2 cellular contexts compared by ENCODE assay signal in the genomic region with DNA sequence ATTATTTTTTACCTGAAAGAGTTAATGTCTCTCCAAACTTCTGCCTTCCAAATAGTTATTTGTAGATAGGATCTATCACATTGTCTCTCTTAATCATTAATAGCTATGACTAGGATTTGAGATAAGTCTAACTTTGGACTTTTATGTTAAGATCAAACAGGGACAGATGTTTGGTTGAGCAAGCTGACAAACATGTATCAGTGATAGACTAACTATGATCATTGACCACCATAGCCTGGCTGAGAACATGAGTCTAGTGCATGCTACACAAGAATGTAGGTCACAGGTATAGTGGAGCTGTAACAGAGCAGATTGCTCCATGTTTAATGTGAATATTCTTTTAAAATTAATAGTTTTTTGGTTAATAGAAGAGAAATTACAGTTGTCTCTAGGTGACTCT.
TF ChIP-seq lines count a peak whose summit lies in the region.
"Not testable (repeated sequence)": the region's sequence is repeated elsewhere in the genome, so short reads cannot be mapped to it uniquely, and the experiment has no call there.

No MANE protein-coding gene starts in this region.

TF ChIP-seq in HepG2, 621 proteins besides CTCF, POLR2A, EP300 and RAD21 (continues in another document):
- not testable (repeated sequence) for TF ChIP-seq SOX13 (IDR thresholded peaks at IDR 0.05)
- TF ChIP-seq SOX13 (CRISPR knock-in tag; conservative IDR thresholded peaks at IDR 0.05 in 1 of 2, IDR thresholded peaks at IDR 0.05 in 1 of 2) = peak in 1 of 2 experiments; percentile 50; a peak in 2 of 4 replicates
- TF ChIP-seq RARA (CRISPR knock-in tag; IDR thresholded peaks at IDR 0.05) = peak; percentile 40
- TF ChIP-seq, protein P1, sequence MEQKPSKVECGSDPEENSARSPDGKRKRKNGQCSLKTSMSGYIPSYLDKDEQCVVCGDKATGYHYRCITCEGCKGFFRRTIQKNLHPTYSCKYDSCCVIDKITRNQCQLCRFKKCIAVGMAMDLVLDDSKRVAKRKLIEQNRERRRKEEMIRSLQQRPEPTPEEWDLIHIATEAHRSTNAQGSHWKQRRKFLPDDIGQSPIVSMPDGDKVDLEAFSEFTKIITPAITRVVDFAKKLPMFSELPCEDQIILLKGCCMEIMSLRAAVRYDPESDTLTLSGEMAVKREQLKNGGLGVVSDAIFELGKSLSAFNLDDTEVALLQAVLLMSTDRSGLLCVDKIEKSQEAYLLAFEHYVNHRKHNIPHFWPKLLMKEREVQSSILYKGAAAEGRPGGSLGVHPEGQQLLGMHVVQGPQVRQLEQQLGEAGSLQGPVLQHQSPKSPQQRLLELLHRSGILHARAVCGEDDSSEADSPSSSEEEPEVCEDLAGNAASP (CRISPR knock-in tag; IDR thresholded peaks at IDR 0.05; ENCODE audit: borderline replicate concordance) = peak; percentile 63; the same call in 1 of the 2 replicates
- TF ChIP-seq SAP130 (CRISPR knock-in tag; IDR thresholded peaks at IDR 0.05; ENCODE audit: low read depth) = peak; percentile 28; the same call in 1 of the 2 replicates
- peak; percentile 9 for TF ChIP-seq TEAD3 (CRISPR knock-in tag; optimal IDR thresholded peaks at IDR 0.05; ENCODE audit: borderline replicate concordance)
- peak; percentile 92 for TF ChIP-seq MLX (CRISPR knock-in tag; IDR thresholded peaks at IDR 0.05)
- TF ChIP-seq MED13 (CRISPR knock-in tag; IDR thresholded peaks at IDR 0.05) = 0 out of 2 replicates have a peak, but pooled peaks have one; percentile 33
- TF ChIP-seq ZNF609 (CRISPR knock-in tag; IDR thresholded peaks at IDR 0.05; ENCODE audit: borderline replicate concordance) = peak; percentile 33; the same call in 1 of the 2 replicates
- peak; percentile 51 for TF ChIP-seq SKI (IDR thresholded peaks at IDR 0.05; ENCODE audit: partially characterized antibody)
- peak; percentile 80 for TF ChIP-seq NCOA2 (CRISPR knock-in tag; IDR thresholded peaks at IDR 0.05)
- TF ChIP-seq, protein P2, sequence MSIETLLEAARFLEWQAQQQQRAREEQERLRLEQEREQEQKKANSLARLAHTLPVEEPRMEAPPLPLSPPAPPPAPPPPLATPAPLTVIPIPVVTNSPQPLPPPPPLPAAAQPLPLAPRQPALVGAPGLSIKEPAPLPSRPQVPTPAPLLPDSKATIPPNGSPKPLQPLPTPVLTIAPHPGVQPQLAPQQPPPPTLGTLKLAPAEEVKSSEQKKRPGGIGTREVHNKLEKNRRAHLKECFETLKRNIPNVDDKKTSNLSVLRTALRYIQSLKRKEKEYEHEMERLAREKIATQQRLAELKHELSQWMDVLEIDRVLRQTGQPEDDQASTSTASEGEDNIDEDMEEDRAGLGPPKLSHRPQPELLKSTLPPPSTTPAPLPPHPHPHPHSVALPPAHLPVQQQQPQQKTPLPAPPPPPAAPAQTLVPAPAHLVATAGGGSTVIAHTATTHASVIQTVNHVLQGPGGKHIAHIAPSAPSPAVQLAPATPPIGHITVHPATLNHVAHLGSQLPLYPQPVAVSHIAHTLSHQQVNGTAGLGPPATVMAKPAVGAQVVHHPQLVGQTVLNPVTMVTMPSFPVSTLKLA (IDR thresholded peaks at IDR 0.05) = peak; percentile 47

TF ChIP-seq in liver, 16 proteins besides CTCF, POLR2A, EP300 and RAD21:
- peak; percentile 46 for TF ChIP-seq RXRA (IDR thresholded peaks at IDR 0.05)
- peak; percentile 43 to 47 for TF ChIP-seq HNF4A (conservative IDR thresholded peaks at IDR 0.05)
- peak; percentile 19 for TF ChIP-seq YY1 (IDR thresholded peaks at IDR 0.05)
- peak; percentile 24 for TF ChIP-seq SP1 (IDR thresholded peaks at IDR 0.05)
